ENCODE assay signal across 11 cellular contexts in genomic region chr6:72911463-72912153, GRCh38.
DNase-seq lines count a peak whose midpoint lies in the region; ATAC-seq and TF ChIP-seq lines count a peak whose summit lies in the region.
"Had no signal": no experiment of that assay in that cellular context is flagged by ENCODE, and none has a peak within 500 bp of the region (broad histone marks: within the 10 kb centered on the region; RNA-seq: fewer than 3 reads in every experiment).

No MANE protein-coding gene starts in this region.

- no peaks in the 10 kb centered on the region for H3K36me3 Mint-ChIP-seq in stimulated activated effector memory CD8-positive, alpha-beta T cell treated with anti-CD3 and anti-CD28 coated beads, Interleukin-12 subunit alpha, Interleukin-12 subunit beta, amount 100 ng/mL, for 72 hours
- H3K36me3 Mint-ChIP-seq: activated naive CD8-positive, alpha-beta T cell treated with anti-CD3 and anti-CD28 coated beads, Interleukin-2, amount 10 ng/mL, durations not matched to agents 7 days and 5 days had no signal

- H3K9ac ChIP-seq in PC-3 (ENCODE audit: low read length) = no peak overlapping the region

- H3F3A ChIP-seq in PC-3 (ENCODE audit: low read length, unreplicated experiment) = no peaks in the 10 kb centered on the region

- no peaks in the 10 kb centered on the region for H3K9me3 Mint-ChIP-seq in stimulated activated effector memory CD8-positive, alpha-beta T cell treated with anti-CD3 and anti-CD28 coated beads, Interleukin-12 subunit alpha, Interleukin-12 subunit beta, amount 100 ng/mL, for 72 hours
- H3K9me3 Mint-ChIP-seq: activated naive CD8-positive, alpha-beta T cell treated with anti-CD3 and anti-CD28 coated beads, Interleukin-2, amount 10 ng/mL, durations not matched to agents 7 days and 5 days had no signal

- H3K27ac ChIP-seq in A673 (ENCODE audit: low read depth, low read length, poor library complexity, severe bottlenecking) = peak overlapping the region; percentile 23
- H3K27ac ChIP-seq in HL-60 (replicated peaks) = peak overlapping the region; percentile 71
- H3K27ac ChIP-seq in PC-3 (ENCODE audit: low read length) = no peak overlapping the region

- CTCF ChIA-PET in A673 (lab: Charles Lee) = interaction anchor here (0.6 kb wide), 1 partner anchor 609 kb away, joined by 6 read pairs; the partner anchor contains the start of gene EEF1A1
- CTCF ChIA-PET in PC-3 (lab: Charles Lee) = no interaction called here

- no peaks in the 10 kb centered on the region for H4K20me1 ChIP-seq in PC-3 (ENCODE audit: low read length)

- H3K9me2 ChIP-seq in PC-3 (replicated peaks; ENCODE audit: low read length) = no peaks in the 10 kb centered on the region

- intact Hi-C loops in A673 (cut with micrococcal nuclease; ENCODE audit: unreplicated experiment) (no loop called here), PC-3 (cut with micrococcal nuclease) (no loop called here)

- H3K4me2 ChIP-seq in PC-3 (ENCODE audit: low read length) = no peak overlapping the region

- no peak overlapping the region for H3K4me3 ChIP-seq in A673 (ENCODE audit: low read depth, low read length, poor library complexity, severe bottlenecking)
- H3K4me3 ChIP-seq in HL-60 (replicated peaks; ENCODE audit: insufficient read depth, low read length) = no peak overlapping the region
- no peak overlapping the region for H3K4me3 ChIP-seq in PC-3 (ENCODE audit: low read length)
- H3K4me3 ChIP-seq in fibroblast of mammary gland (ENCODE audit: control insufficient read depth, low read depth, low read length) = no peak overlapping the region

- H3K36me3 ChIP-seq in A673 (ENCODE audit: insufficient read depth, low read length, poor library complexity, severe bottlenecking) (no peaks in the 10 kb centered on the region), PC-3 (ENCODE audit: low read depth, low read length) (no peaks in the 10 kb centered on the region)

- no peak for ATAC-seq in PC-3
- ATAC-seq in stimulated activated effector memory CD8-positive, alpha-beta T cell treated with anti-CD3 and anti-CD28 coated beads, Interleukin-12 subunit alpha, Interleukin-12 subunit beta, amount 100 ng/mL, for 72 hours = no peak

- no peak overlapping the region for H3K27ac Mint-ChIP-seq in stimulated activated effector memory CD8-positive, alpha-beta T cell treated with anti-CD3 and anti-CD28 coated beads, Interleukin-12 subunit alpha, Interleukin-12 subunit beta, amount 100 ng/mL, for 72 hours
- H3K27ac Mint-ChIP-seq: activated naive CD8-positive, alpha-beta T cell treated with anti-CD3 and anti-CD28 coated beads, Interleukin-2, amount 10 ng/mL, durations not matched to agents 7 days and 5 days had no signal

- DNase-seq in A673 (ENCODE audit: low spot score) = peak; percentile 84
- DNase-seq in HL-60 (ENCODE audit: low read depth in 1 of 2, low spot score in 1 of 2) = peak in 1 of 2 experiments; percentile 85
- peak; percentile 14 for DNase-seq in PC-3
- peak; percentile 11 for DNase-seq in fibroblast of mammary gland (ENCODE audit: low read depth)
- no peak for DNase-seq in cerebellum (ENCODE audit: low spot score)
- DNase-seq in activated CD4-positive, alpha-beta T cell treated with anti-CD3 and anti-CD28 coated beads for 48 hours = no peak
- no peak for DNase-seq in stimulated activated effector memory CD8-positive, alpha-beta T cell treated with anti-CD3 and anti-CD28 coated beads, Interleukin-12 subunit alpha, Interleukin-12 subunit beta, amount 100 ng/mL, for 72 hours (ENCODE audit: low spot score in 2 of 2)
- DNase-seq in activated T-cell treated with anti-CD3 and anti-CD28 coated beads, Interleukin-2, amount 50 U/mL, for 1 hour = no peak
- DNase-seq: activated naive CD8-positive, alpha-beta T cell treated with anti-CD3 and anti-CD28 coated beads, Interleukin-2, amount 10 ng/mL, durations not matched to agents 7 days and 5 days; kidney glomerular epithelial cell; stimulated activated CD8-positive, alpha-beta memory T cell treated with anti-CD3 and anti-CD28 coated beads, Interleukin-4, amount 100 ng/mL, for 48 hours had no signal

- no peak overlapping the region for H3K4me3 Mint-ChIP-seq in stimulated activated effector memory CD8-positive, alpha-beta T cell treated with anti-CD3 and anti-CD28 coated beads, Interleukin-12 subunit alpha, Interleukin-12 subunit beta, amount 100 ng/mL, for 72 hours
- H3K4me3 Mint-ChIP-seq: activated naive CD8-positive, alpha-beta T cell treated with anti-CD3 and anti-CD28 coated beads, Interleukin-2, amount 10 ng/mL, durations not matched to agents 7 days and 5 days had no signal

- H2AFZ ChIP-seq in PC-3 (ENCODE audit: low read length) = no peak overlapping the region

- no peaks in the 10 kb centered on the region for H3K4me1 Mint-ChIP-seq in stimulated activated effector memory CD8-positive, alpha-beta T cell treated with anti-CD3 and anti-CD28 coated beads, Interleukin-12 subunit alpha, Interleukin-12 subunit beta, amount 100 ng/mL, for 72 hours

- TF ChIP-seq CTCF in A673 (conservative IDR thresholded peaks at IDR 0.05; ENCODE audit: low read depth, low read length) (no peak), HL-60 (IDR thresholded peaks at IDR 0.05; ENCODE audit: insufficient read depth, low read length) (no peak), PC-3 (conservative IDR thresholded peaks at IDR 0.05; ENCODE audit: low read depth, low read length) (no peak), fibroblast of mammary gland (conservative IDR thresholded peaks at IDR 0.05; ENCODE audit: control insufficient read depth, insufficient read depth, low read depth, low read length) (no peak)

- BruUV-seq in A673 (replicated peaks; lab: Mats Ljungman, UMichigan) (no TSS peak), PC-3 (replicated peaks; lab: Mats Ljungman, UMichigan) (no TSS peak)

- H3K9me3 ChIP-seq in A673 (ENCODE audit: low read depth, low read length, poor library complexity, severe bottlenecking) (no peaks in the 10 kb centered on the region), PC-3 (ENCODE audit: low read length) (no peaks in the 10 kb centered on the region)

- peaks cover 42% of the 10 kb centered on the region for H3K4me1 ChIP-seq in A673 (ENCODE audit: insufficient read depth, low read length, poor library complexity, severe bottlenecking)
- H3K4me1 ChIP-seq in PC-3 (ENCODE audit: insufficient read depth, low read length) = no peaks in the 10 kb centered on the region

- no peaks in the 10 kb centered on the region for H3K79me2 ChIP-seq in PC-3 (ENCODE audit: low read length)

- no peaks in the 10 kb centered on the region for H3K27me3 ChIP-seq in A673 (replicated peaks; ENCODE audit: insufficient read depth, low read depth, low read length, poor library complexity)
- H3K27me3 ChIP-seq in HL-60 (ENCODE audit: insufficient read depth, poor library complexity, severe bottlenecking) = no peaks in the 10 kb centered on the region
- H3K27me3 ChIP-seq in PC-3 (ENCODE audit: low read length) = no peaks in the 10 kb centered on the region

- POLR2A ChIA-PET in A673 (lab: Charles Lee; ENCODE audit: low non-redundant PET) = no interaction called here
- POLR2A ChIA-PET in PC-3 (lab: Charles Lee; ENCODE audit: unreplicated experiment) = no interaction called here

Comparison
In these comparisons a context has a peak if more than half of its experiments do, and no peak if none do; other contexts are left out.
1. DNase-seq: peak in A673 (single experiment), PC-3 (single experiment) and fibroblast of mammary gland (single experiment); none in cerebellum (single experiment), activated CD4-positive, alpha-beta T cell treated with anti-CD3 and anti-CD28 coated beads for 48 hours (single experiment), stimulated activated effector memory CD8-positive, alpha-beta T cell treated with anti-CD3 and anti-CD28 coated beads, Interleukin-12 subunit alpha, Interleukin-12 subunit beta, amount 100 ng/mL, for 72 hours (0 of 2) and activated T-cell treated with anti-CD3 and anti-CD28 coated beads, Interleukin-2, amount 50 U/mL, for 1 hour (single experiment).